17 cellular contexts compared by ENCODE assay signal in the genomic region with DNA sequence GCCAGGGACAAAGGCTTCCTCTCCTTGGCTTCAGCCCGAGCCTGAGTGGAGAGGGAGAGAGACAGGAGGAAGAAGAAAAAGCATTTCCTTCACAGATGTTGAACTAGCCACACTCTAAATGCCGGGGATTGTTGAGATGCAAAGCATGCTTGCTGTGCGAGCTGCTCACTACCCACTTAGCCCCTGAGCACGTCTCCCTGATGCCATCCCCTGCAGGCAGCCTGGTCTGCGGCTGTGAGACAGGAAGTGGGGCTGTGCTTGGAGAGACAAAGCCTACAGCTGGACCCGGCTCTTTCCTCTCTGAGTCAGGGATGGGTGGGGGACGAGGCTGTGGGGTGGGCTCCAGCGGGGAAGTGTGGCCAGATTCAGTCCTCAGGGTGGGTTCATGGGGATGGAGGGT. TPM values are rescaled to one million over a fixed set of nuclear protein-coding genes. Genes with fewer than 3 reads are reported as not detected.
DNase-seq lines count a peak whose midpoint lies in the region; TF ChIP-seq lines count a peak whose summit lies in the region.
"Had no signal": no experiment of that assay in that cellular context is flagged by ENCODE, and none has a peak within 500 bp of the region (broad histone marks: within the 10 kb centered on the region; RNA-seq: fewer than 3 reads in every experiment).

No MANE protein-coding gene starts in this region.

- H3K27ac ChIP-seq in osteoblast (ENCODE audit: low read depth, low read length) (no peak overlapping the region), Peyer's patch (no peak overlapping the region)
- H3K27ac ChIP-seq: foreskin keratinocyte had no signal

- H3K4me3 ChIP-seq in osteoblast (ENCODE audit: insufficient read depth, low read length) (no peak overlapping the region), Peyer's patch (no peak overlapping the region)

- no peak overlapping the region for H2AFZ ChIP-seq in osteoblast (ENCODE audit: low read length)

- no peak for TF ChIP-seq POLR2A in Peyer's patch (IDR thresholded peaks at IDR 0.05)

- H3K9me3 ChIP-seq in osteoblast (ENCODE audit: low read depth, low read length) (no peaks in the 10 kb centered on the region), Peyer's patch (no peaks in the 10 kb centered on the region)
- H3K9me3 ChIP-seq: Caco-2 had no signal

- H3K27ac Mint-ChIP-seq in progenitor cell of endocrine pancreas, result no peak overlapping the region
- H3K27ac Mint-ChIP-seq in osteocyte (ENCODE audit: unreplicated experiment), result no peak overlapping the region
- H3K27ac Mint-ChIP-seq: effector memory CD8-positive, alpha-beta T cell; T-helper 2 cell treated with Interferon-gamma antibody and Interleukin-4, amounts not matched to agents 5 μg/mL and 100 μg/mL, for 36 hours had no signal

- peak; percentile 79 for DNase-seq in EL
- DNase-seq in Kasumi-1 (lab: John Stamatoyannopoulos, UW), result peak; percentile 83
- DNase-seq in astrocyte of the hippocampus (ENCODE audit: low read depth, low spot score), result peak; percentile 50
- peak; percentile 84 for DNase-seq in osteoblast (ENCODE audit: insufficient read length, low spot score, missing footprints)
- no peak for DNase-seq in progenitor cell of endocrine pancreas (ENCODE audit: low spot score, unreplicated experiment)
- no peak for DNase-seq in Peyer's patch
- no peak for DNase-seq in osteocyte (ENCODE audit: extremely low spot score, unreplicated experiment)
- DNase-seq: activated CD4-positive, alpha-beta T cell treated with anti-CD3 and anti-CD28 coated beads, Interleukin-2, amount 50 U/mL, for 1 hour; Caco-2; effector memory CD8-positive, alpha-beta T cell; foreskin keratinocyte; NCI-H1105 treated with DMSO at 0.1 percent for 48 hours; NCI-H510A; stimulated activated CD4-positive, alpha-beta T cell treated with anti-CD3 and anti-CD28 coated beads, Interleukin-4, amount 100 ng/mL, for 4 hours; stimulated activated naive CD4-positive, alpha-beta T cell had no signal

- H3K79me2 ChIP-seq in osteoblast (ENCODE audit: insufficient read depth, low read length), result no peaks in the 10 kb centered on the region

- no peaks in the 10 kb centered on the region for H3K4me1 ChIP-seq in osteoblast (ENCODE audit: insufficient read depth, low read length)
- peaks cover 0 to 6% (median 0%) of the 10 kb centered on the region in 4 donors for H3K4me1 ChIP-seq in Peyer's patch
- H3K4me1 ChIP-seq: foreskin keratinocyte had no signal

- H3K9me3 Mint-ChIP-seq in progenitor cell of endocrine pancreas (ENCODE audit: low read depth), result no peaks in the 10 kb centered on the region
- H3K9me3 Mint-ChIP-seq in osteocyte (ENCODE audit: unreplicated experiment), result no peaks in the 10 kb centered on the region
- H3K9me3 Mint-ChIP-seq: effector memory CD8-positive, alpha-beta T cell; T-helper 2 cell treated with Interferon-gamma antibody and Interleukin-4, amounts not matched to agents 5 μg/mL and 100 μg/mL, for 36 hours had no signal

- H4K20me1 ChIP-seq in osteoblast (ENCODE audit: insufficient read depth, low read length), result no peaks in the 10 kb centered on the region

- H3K27me3 ChIP-seq in osteoblast (ENCODE audit: insufficient read depth, low read length), result peaks cover 13% of the 10 kb centered on the region
- H3K27me3 ChIP-seq in Peyer's patch, result no peaks in the 10 kb centered on the region
- H3K27me3 ChIP-seq: foreskin keratinocyte had no signal

- H3K4me1 Mint-ChIP-seq in progenitor cell of endocrine pancreas (ENCODE audit: low read depth) (peaks cover 1% of the 10 kb centered on the region), osteocyte (ENCODE audit: unreplicated experiment) (peaks cover 3% of the 10 kb centered on the region)

- no peak overlapping the region for H3K4me2 ChIP-seq in osteoblast (ENCODE audit: insufficient read depth, low read length)

- TF ChIP-seq CTCF in osteoblast (IDR thresholded peaks at IDR 0.05; ENCODE audit: extremely low read depth, low read depth, low read length) (no peak), progenitor cell of endocrine pancreas (IDR thresholded peaks at IDR 0.05; ENCODE audit: unreplicated experiment) (no peak), Peyer's patch (IDR thresholded peaks at IDR 0.05) (no peak), osteocyte (IDR thresholded peaks at IDR 0.05) (no peak)

- H3K36me3 Mint-ChIP-seq in progenitor cell of endocrine pancreas (ENCODE audit: insufficient read depth) (no peaks in the 10 kb centered on the region), osteocyte (ENCODE audit: unreplicated experiment) (no peaks in the 10 kb centered on the region)

- no peak overlapping the region for H3K4me3 Mint-ChIP-seq in progenitor cell of endocrine pancreas (ENCODE audit: low read depth)
- H3K4me3 Mint-ChIP-seq in osteocyte (ENCODE audit: unreplicated experiment), result no peak overlapping the region
- H3K4me3 Mint-ChIP-seq: effector memory CD8-positive, alpha-beta T cell; T-helper 2 cell treated with Interferon-gamma antibody and Interleukin-4, amounts not matched to agents 5 μg/mL and 100 μg/mL, for 36 hours had no signal

- H3K36me3 ChIP-seq in osteoblast (ENCODE audit: insufficient read depth, low read length) (no peaks in the 10 kb centered on the region), Peyer's patch (no peaks in the 10 kb centered on the region)

- H3K27me3 Mint-ChIP-seq in progenitor cell of endocrine pancreas (peaks cover 21% of the 10 kb centered on the region), osteocyte (ENCODE audit: unreplicated experiment) (peaks cover 3% of the 10 kb centered on the region)

RNA-seq across cellular contexts. Expression of a gene that starts 13.7 kb away (rescaled TPM):
- total RNA-seq in osteoblast (0.36 TPM in 1 of 2 replicates, not detected in the other), progenitor cell of endocrine pancreas (0.98 and 2.4 TPM in 2 replicates), Peyer's patch (under 1 TPM in 1 of 4 donors, not detected in 3; 0.67 TPM), osteocyte (not detected in 2 replicates)
- total RNA-seq: Caco-2, foreskin keratinocyte, kidney epithelial cell had no signal

RNA-seq across cellular contexts. Expression of a gene that starts 46.6 kb away (rescaled TPM):
- total RNA-seq in osteoblast (0.88 and 1.1 TPM in 2 replicates), progenitor cell of endocrine pancreas (7.2 and 8.1 TPM in 2 replicates), Peyer's patch (10 to 100 TPM in 1 of 4 donors, 1 to 10 TPM in 2, under 1 TPM in 1; 0.83 to 10.1 (median 6.5) TPM), osteocyte (2.0 and 2.4 TPM in 2 replicates)

RNA-seq across cellular contexts. Expression of a gene that starts 57.9 kb away (rescaled TPM):
- total RNA-seq in osteoblast (43.9 and 44.9 TPM in 2 replicates), progenitor cell of endocrine pancreas (57.1 and 63.2 TPM in 2 replicates), Peyer's patch (100 to 1,000 TPM in 3 of 4 donors, 10 to 100 TPM in 1; 77.6 to 148 (median 121) TPM), osteocyte (58.0 and 63.7 TPM in 2 replicates)

Comparison
In these comparisons a context has a peak if more than half of its experiments do, and no peak if none do; other contexts are left out.
1. DNase-seq: peak in EL (single experiment), Kasumi-1 (2 of 2), astrocyte of the hippocampus (single experiment) and osteoblast (single experiment); none in progenitor cell of endocrine pancreas (single experiment), Peyer's patch (0 of 3) and osteocyte (single experiment).